In genomic region chr3:189148090-189148507, GRCh38 we compare ENCODE assay signal across 8 cellular contexts. TPM values are rescaled to one million over a fixed set of nuclear protein-coding genes. Genes with fewer than 3 reads are reported as not detected.
DNase-seq lines count a peak whose midpoint lies in the region; ATAC-seq, FAIRE-seq and TF ChIP-seq lines count a peak whose summit lies in the region.

No MANE protein-coding gene starts in this region.

- no peak for TF ChIP-seq POLR2A in H1 (IDR thresholded peaks at IDR 0.05; ENCODE audit: control extremely low read depth in 1 of 2, low read depth in 2 of 2, low read length in 2 of 2)

- H3K23me2 ChIP-seq in H1 (ENCODE audit: low read depth, low read length) = no peaks in the 10 kb centered on the region

- H3K4me1 Mint-ChIP-seq in activated CD8-positive, alpha-beta T cell treated with anti-CD3 and anti-CD28 coated beads, Interleukin-2, amount 10 ng/mL, durations not matched to agents 7 days and 5 days (ENCODE audit: low read depth) = peaks cover 24% of the 10 kb centered on the region

- H3K79me1 ChIP-seq in H1 (ENCODE audit: low read depth, low read length) (no peaks in the 10 kb centered on the region), mesendoderm (ENCODE audit: low read length) (no peaks in the 10 kb centered on the region)

- H3K36me3 Mint-ChIP-seq in activated CD8-positive, alpha-beta T cell treated with anti-CD3 and anti-CD28 coated beads, Interleukin-2, amount 10 ng/mL, durations not matched to agents 7 days and 5 days (ENCODE audit: low read depth) = no peaks in the 10 kb centered on the region

- ATAC-seq in GM18867 (IDR thresholded peaks at IDR 0.05; ENCODE audit: unreplicated experiment) = peak; percentile 87
- ATAC-seq in HG03280 (IDR thresholded peaks at IDR 0.05; ENCODE audit: unreplicated experiment) = peak; percentile 67
- ATAC-seq in activated CD8-positive, alpha-beta T cell treated with anti-CD3 and anti-CD28 coated beads, Interleukin-2, amount 10 ng/mL, durations not matched to agents 7 days and 5 days = peak; percentile 61

- CTCF ChIA-PET in activated CD8-positive, alpha-beta T cell treated with anti-CD3 and anti-CD28 coated beads, Interleukin-2, amount 10 ng/mL, durations not matched to agents 7 days and 5 days (lab: Charles Lee) = interaction anchor here (0.7 to 4.4 kb wide), 15 partner anchors 13 to 1532 kb away, joined by 3 to 46 read pairs (median 4); no protein-coding TSS in a partner anchor
- CTCF ChIA-PET in H1 (lab: Charles Lee; ENCODE audit: partially characterized antibody) = interaction anchor here (0.6 to 4.3 kb wide), 25 partner anchors 9 to 1410 kb away, joined by 3 to 18 read pairs (median 4); no protein-coding TSS in a partner anchor

- no peaks in the 10 kb centered on the region for H3K79me2 ChIP-seq in H1 (ENCODE audit: control insufficient read depth in 1 of 2, insufficient read depth in 2 of 2, low read length in 2 of 2)
- H3K79me2 ChIP-seq in mesendoderm (ENCODE audit: control insufficient read depth, insufficient read depth, low read length) = no peaks in the 10 kb centered on the region

- no peak overlapping the region for H4K91ac ChIP-seq in H1 (replicated peaks; ENCODE audit: insufficient read length, low read length)

- TF ChIP-seq RAD21 in H1 (IDR thresholded peaks at IDR 0.05 in 1 of 2, conservative IDR thresholded peaks at IDR 0.05 in 1 of 2; ENCODE audit: low read depth in 2 of 2, low read length in 2 of 2) = peak; percentile 79 to 80

- peak; percentile 91 for FAIRE-seq in H1 (lab: Jason Lieb, UNC)

- TF ChIP-seq EP300 in H1 (IDR thresholded peaks at IDR 0.05; ENCODE audit: borderline replicate concordance in 1 of 2, low read depth in 2 of 2, low read length in 2 of 2) = no peak

- no peak overlapping the region for H3K4me3 Mint-ChIP-seq in activated CD8-positive, alpha-beta T cell treated with anti-CD3 and anti-CD28 coated beads, Interleukin-2, amount 10 ng/mL, durations not matched to agents 7 days and 5 days

- H2AK5ac ChIP-seq in H1 (ENCODE audit: low read depth, low read length) (no peak overlapping the region), mesendoderm (ENCODE audit: low read length) (no peak overlapping the region)

- H2BK120ac ChIP-seq in H1 (replicated peaks; ENCODE audit: low read depth, low read length) = no peak overlapping the region
- no peak overlapping the region for H2BK120ac ChIP-seq in mesendoderm (ENCODE audit: low read depth, low read length)

- no peak overlapping the region for H3K23ac ChIP-seq in H1 (ENCODE audit: insufficient read length)
- H3K23ac ChIP-seq in mesendoderm (ENCODE audit: low read length) = no peak overlapping the region

- H3K18ac ChIP-seq in H1 (ENCODE audit: extremely low read depth, low read length) (no peak overlapping the region), mesendoderm (ENCODE audit: low read length) (no peak overlapping the region)

- H3K4me3 ChIP-seq in H1 (ENCODE audit: extremely low read depth in 1 of 4, insufficient read depth in 2 of 4, low read depth in 3 of 4, low read length in 4 of 4) = no peak overlapping the region
- no peak overlapping the region for H3K4me3 ChIP-seq in mesendoderm (ENCODE audit: low read length)

- H2BK15ac ChIP-seq in H1 (ENCODE audit: low read length) (no peak overlapping the region), mesendoderm (replicated peaks; ENCODE audit: low read depth) (no peak overlapping the region)

- no peak overlapping the region for H3K14ac ChIP-seq in H1 (ENCODE audit: insufficient read length)

- H3K9me3 ChIP-seq in H1 (ENCODE audit: insufficient read depth in 2 of 2, low read depth in 1 of 2, low read length in 1 of 2) = peaks cover 13 to 15% of the 10 kb centered on the region in 2 experiments; a peak in 3 of 4 replicates

- H3K56ac ChIP-seq in H1 (replicated peaks; ENCODE audit: insufficient read length, low read depth, low read length) (no peak overlapping the region), mesendoderm (ENCODE audit: low read length) (no peak overlapping the region)

- no peaks in the 10 kb centered on the region for H3K27me3 Mint-ChIP-seq in activated CD8-positive, alpha-beta T cell treated with anti-CD3 and anti-CD28 coated beads, Interleukin-2, amount 10 ng/mL, durations not matched to agents 7 days and 5 days (ENCODE audit: low read depth)

- H2BK20ac ChIP-seq in H1 (ENCODE audit: low read length) = no peak overlapping the region

- H3K4me2 ChIP-seq in H1 (ENCODE audit: insufficient read depth in 1 of 2, low read depth in 2 of 2, low read length in 2 of 2) = no peak overlapping the region
- no peak overlapping the region for H3K4me2 ChIP-seq in mesendoderm (ENCODE audit: low read length)

- H3K9me3 Mint-ChIP-seq in activated CD8-positive, alpha-beta T cell treated with anti-CD3 and anti-CD28 coated beads, Interleukin-2, amount 10 ng/mL, durations not matched to agents 7 days and 5 days (ENCODE audit: insufficient read depth) = no peaks in the 10 kb centered on the region

- no peak overlapping the region for H4K8ac ChIP-seq in H1 (ENCODE audit: extremely low read depth, insufficient read depth, low read length)
- no peak overlapping the region for H4K8ac ChIP-seq in mesendoderm (ENCODE audit: low read depth, low read length)

- no peak overlapping the region; the same call in 1 of the 2 replicates for H2BK12ac ChIP-seq in H1 (ENCODE audit: low read depth, low read length)

- H3K36me3 ChIP-seq in H1 (ENCODE audit: control insufficient read depth in 2 of 4, insufficient read depth in 4 of 4, low read length in 3 of 4) (peaks cover 0 to 4% (median 0%) of the 10 kb centered on the region in 4 experiments; a peak in 1 of 8 replicates), mesendoderm (ENCODE audit: control insufficient read depth, insufficient read depth, low read length) (no peaks in the 10 kb centered on the region)

- no peaks in the 10 kb centered on the region for H4K20me1 ChIP-seq in H1 (replicated peaks in 1 of 2; ENCODE audit: control insufficient read depth in 1 of 2, insufficient read depth in 2 of 2, low read length in 2 of 2)

- no peak overlapping the region for H3K4ac ChIP-seq in H1 (replicated peaks; ENCODE audit: insufficient read length, low read depth, low read length)
- H3K4ac ChIP-seq in mesendoderm (ENCODE audit: low read depth, low read length) = no peak overlapping the region

- POLR2A ChIA-PET in activated CD8-positive, alpha-beta T cell treated with anti-CD3 and anti-CD28 coated beads, Interleukin-2, amount 10 ng/mL, durations not matched to agents 7 days and 5 days (lab: Charles Lee) = no interaction called here
- POLR2A ChIA-PET in H1 (lab: Charles Lee; ENCODE audit: partially characterized antibody) = no interaction called here

- H2AFZ ChIP-seq in H1 (ENCODE audit: low read length) = peak overlapping the region; percentile 96

- peak; percentile 78 for TF ChIP-seq CTCF in AG09319 (IDR thresholded peaks at IDR 0.05; ENCODE audit: low read depth, low read length)
- peak in 2 of 3 experiments; percentile 64 to 84; a peak in 3 of 4 replicates for TF ChIP-seq CTCF in H1 (IDR thresholded peaks at IDR 0.05; ENCODE audit: control extremely low read depth in 1 of 3, insufficient read depth in 1 of 3, low read depth in 1 of 3, low read length in 3 of 3)

- H3K4me1 ChIP-seq in H1 (replicated peaks in 1 of 4; ENCODE audit: control insufficient read depth in 3 of 4, insufficient read depth in 4 of 4, low read length in 3 of 4) = peaks cover 0 to 5% (median 1%) of the 10 kb centered on the region in 4 experiments; a peak in 3 of 7 replicates
- no peaks in the 10 kb centered on the region for H3K4me1 ChIP-seq in mesendoderm (ENCODE audit: control insufficient read depth, low read depth, low read length)

- H3K27me3 ChIP-seq in H1 (replicated peaks in 1 of 4; ENCODE audit: control insufficient read depth in 3 of 4, extremely low read depth in 1 of 4, insufficient read depth in 3 of 4, low read length in 3 of 4) (no peaks in the 10 kb centered on the region), mesendoderm (ENCODE audit: insufficient read depth, low read length, poor library complexity) (no peaks in the 10 kb centered on the region)

- H3K9ac ChIP-seq in H1 (replicated peaks in 1 of 4; ENCODE audit: extremely low read depth in 1 of 4, low read depth in 3 of 4, low read length in 3 of 4) (no peak overlapping the region), mesendoderm (ENCODE audit: low read length) (no peak overlapping the region)

- no peak overlapping the region for H2BK5ac ChIP-seq in H1 (ENCODE audit: low read depth, low read length)
- no peak overlapping the region for H2BK5ac ChIP-seq in mesendoderm (ENCODE audit: low read length)

- H4K5ac ChIP-seq in H1 (ENCODE audit: insufficient read length, low read depth, low read length) = no peak overlapping the region
- no peak overlapping the region for H4K5ac ChIP-seq in mesendoderm (ENCODE audit: low read length)

- 39% methylated on average over 6 of the region's 6 CpGs; no CpG with 5 or more reads in 1 of the 2 experiments for WGBS in H1 (ENCODE audit: extremely low coverage in 1 of 2, insufficient coverage in 1 of 2, insufficient read length in 1 of 2, insufficient replicate concordance in 2 of 2, low coverage in 1 of 2, low lambda C conversion rate in 2 of 2, missing lambda C conversion rate in 1 of 2), 2 experiments
- no CpG with 5 or more reads among the region's 6 CpGs for WGBS in mesendoderm (ENCODE audit: extremely low coverage, insufficient coverage, low lambda C conversion rate)

- H3K27ac ChIP-seq in H1 (ENCODE audit: low read depth, low read length) = no peak overlapping the region
- H3K27ac ChIP-seq in mesendoderm (ENCODE audit: low read depth, low read length) = no peak overlapping the region

- no peak overlapping the region for H3K27ac Mint-ChIP-seq in activated CD8-positive, alpha-beta T cell treated with anti-CD3 and anti-CD28 coated beads, Interleukin-2, amount 10 ng/mL, durations not matched to agents 7 days and 5 days

- DNase-seq in AG09319 (ENCODE audit: extremely low read depth, low read depth) (peak; percentile 20), NCI-H774 (lab: John Stamatoyannopoulos, UW) (peak; percentile 78), H1 (ENCODE audit: low read depth in 1 of 2, low spot score in 2 of 2) (peak; percentile 9 to 79), mesendoderm (peak; percentile 74)
- peak; percentile 79 for DNase-seq in activated CD8-positive, alpha-beta T cell treated with anti-CD3 and anti-CD28 coated beads, Interleukin-2, amount 10 ng/mL, durations not matched to agents 7 days and 5 days
- peak; percentile 44 to 48 for DNase-seq in stimulated activated CD8-positive, alpha-beta memory T cell treated with anti-CD3 and anti-CD28 coated beads, Interleukin-2, amount 100 ng/mL, for 1 hour (ENCODE audit: low read depth in 2 of 2)

RNA-seq across cellular contexts. Expression of gene TPRG1, which starts 23.7 kb away (rescaled TPM):
- 1 to 10 TPM in 1 of 2 experiments, under 1 TPM in 1; 0.86 to 1.0 TPM for total RNA-seq in activated CD8-positive, alpha-beta T cell treated with anti-CD3 and anti-CD28 coated beads, Interleukin-2, amount 10 ng/mL, durations not matched to agents 7 days and 5 days
- 0.27 and 0.37 TPM in 2 replicates for total RNA-seq in H1 (2021; fragmentation: NEBNext Ultra II Directional; extraction: Animal tissue kit (Norgen Biotek cat#: 25700))
- 0.11 and 0.47 TPM in 2 replicates for polyA plus RNA-seq in H1 (2011; rRNA removed)
- 0.30 TPM for polyA plus RNA-seq in H1 (2011; cell fraction: cytosol; rRNA removed)
- polyA plus RNA-seq in H1 (2011; cell fraction: nucleus; rRNA removed) = 0.11 TPM
- polyA plus RNA-seq in H1 (2012, experiment 1 of 2) = 0.45 to 0.57 TPM (median 0.56 TPM) in 3 of 4 replicates, not detected in the other
- not detected for polyA plus RNA-seq in H1 (2012, experiment 2 of 2)
- 0.28 TPM for polyA plus RNA-seq in H1 (2013, experiment 1 of 2)
- 0.22 TPM for polyA plus RNA-seq in H1 (2013, experiment 2 of 2)
- 1.0 and 1.6 TPM in 2 replicates for polyA minus RNA-seq in H1 (2011; rRNA and poly(A)+ RNA removed)
- polyA minus RNA-seq in H1 (2011; cell fraction: cytosol; rRNA and poly(A)+ RNA removed) = not detected
- polyA minus RNA-seq in H1 (2011; cell fraction: nucleus; rRNA and poly(A)+ RNA removed) = 8.0 TPM
- 0.22 TPM for polyA plus RNA-seq in mesendoderm (2013, experiment 1 of 2)
- 0.24 TPM for polyA plus RNA-seq in mesendoderm (2013, experiment 2 of 2)

Comparison
In these comparisons a context has a peak if more than half of its experiments do, and no peak if none do; other contexts are left out.
1. DNase-seq: peak in every context shown above with its lines; median percentile 79 in activated CD8-positive, alpha-beta T cell treated with anti-CD3 and anti-CD28 coated beads, Interleukin-2, amount 10 ng/mL, durations not matched to agents 7 days and 5 days; 78 in NCI-H774; 74 in mesendoderm; 46 in stimulated activated CD8-positive, alpha-beta memory T cell treated with anti-CD3 and anti-CD28 coated beads, Interleukin-2, amount 100 ng/mL, for 1 hour; 44 in H1; 20 in AG09319.